18 cellular contexts compared by ENCODE assay signal in the genomic region with DNA sequence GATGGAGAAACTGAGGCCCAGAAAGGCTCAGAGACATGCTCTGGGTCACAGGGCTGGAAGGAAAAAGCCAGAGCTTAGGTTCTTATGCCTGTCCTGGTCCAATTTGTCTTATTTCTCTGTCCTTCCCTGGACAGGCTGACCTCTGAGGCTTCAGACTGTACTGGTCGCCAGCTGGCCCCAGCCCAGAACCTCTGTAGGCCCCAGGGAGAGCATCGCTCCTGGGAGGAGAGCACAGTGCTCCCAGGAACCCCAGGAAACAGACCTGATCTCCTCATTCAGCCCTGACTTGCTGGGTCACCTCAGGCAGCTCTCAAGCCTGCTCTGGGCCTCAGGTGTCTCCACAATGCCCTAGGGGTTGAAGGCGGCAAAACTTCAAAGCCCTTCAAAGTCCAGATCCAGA. TPM values are rescaled to one million over a fixed set of nuclear protein-coding genes. Genes with fewer than 3 reads are reported as not detected.
A peak's percentile ranks its signal among the peaks of the same experiment; 100 is the strongest.
DNase-seq lines count a peak whose midpoint lies in the region; ATAC-seq and TF ChIP-seq lines count a peak whose summit lies in the region.
"Had no signal": no experiment of that assay in that cellular context is flagged by ENCODE, and none has a peak within 500 bp of the region (broad histone marks: within the 10 kb centered on the region; RNA-seq: fewer than 3 reads in every experiment).

No MANE protein-coding gene starts in this region.

- no peak overlapping the region for H3K4me3 Mint-ChIP-seq in Caco-2 (ENCODE audit: unreplicated experiment)
- no peak overlapping the region for H3K4me3 Mint-ChIP-seq in stimulated activated naive CD8-positive, alpha-beta T cell treated with anti-CD3 and anti-CD28 coated beads, Interleukin-15, amount 100 ng/mL, for 72 hours
- H3K4me3 Mint-ChIP-seq: CD4-positive, alpha-beta memory T cell; HFFc6 had no signal

- H3K27me3 ChIP-seq in Caco-2 (replicated peaks; ENCODE audit: control insufficient read depth, insufficient read depth, low read length) (no peaks in the 10 kb centered on the region), neuronal stem cell (ENCODE audit: control insufficient read depth in 3 of 3, insufficient read depth in 3 of 3, low read depth in 1 of 3, low read length in 3 of 3) (peaks cover 0 to 2% (median 0%) of the 10 kb centered on the region in 3 experiments)

- no peak overlapping the region for H2BK12ac ChIP-seq in neuronal stem cell (ENCODE audit: low read length)

- H2BK15ac ChIP-seq in neuronal stem cell (ENCODE audit: low read length): peak overlapping the region; percentile 96

- peak overlapping the region; percentile 61 for H4K91ac ChIP-seq in neuronal stem cell (ENCODE audit: low read depth, low read length, poor library complexity)

- H3K79me1 ChIP-seq in neuronal stem cell (ENCODE audit: low read depth, low read length): no peaks in the 10 kb centered on the region

- peak overlapping the region; percentile 77 for H2BK120ac ChIP-seq in neuronal stem cell (ENCODE audit: low read depth, low read length)

- no peak overlapping the region for H3K4me2 ChIP-seq in neuronal stem cell (ENCODE audit: insufficient read depth, low read length, poor library complexity, severe bottlenecking)

- ATAC-seq in stimulated activated naive CD8-positive, alpha-beta T cell treated with anti-CD3 and anti-CD28 coated beads, Interleukin-15, amount 100 ng/mL, for 72 hours: no peak

- no peak overlapping the region for H3K27ac ChIP-seq in neuronal stem cell (replicated peaks; ENCODE audit: low read length)

- CTCF ChIA-PET in Caco-2 (lab: Charles Lee): interaction anchor here (2.3 kb wide), 1 partner anchor 37 kb away, joined by 18 read pairs; a partner anchor contains a TSS
- CTCF ChIA-PET in GM10248 (lab: Yijun Ruan, JAX): no interaction called here

- H3K36me3 Mint-ChIP-seq in Caco-2 (ENCODE audit: insufficient read depth, unreplicated experiment): no peaks in the 10 kb centered on the region
- H3K36me3 Mint-ChIP-seq: CD4-positive, alpha-beta memory T cell had no signal

- peak overlapping the region; percentile 97 for H3K27ac Mint-ChIP-seq in Caco-2 (ENCODE audit: unreplicated experiment)
- H3K27ac Mint-ChIP-seq in stimulated activated naive CD8-positive, alpha-beta T cell treated with anti-CD3 and anti-CD28 coated beads, Interleukin-15, amount 100 ng/mL, for 72 hours: no peak overlapping the region
- H3K27ac Mint-ChIP-seq: CD4-positive, alpha-beta memory T cell; HFFc6 had no signal

- H3K9ac ChIP-seq in neuronal stem cell (ENCODE audit: low read depth, low read length, poor library complexity): no peak overlapping the region

- peak overlapping the region; percentile 75 for H3K14ac ChIP-seq in neuronal stem cell (ENCODE audit: low read length)

- H2AK5ac ChIP-seq in neuronal stem cell (ENCODE audit: low read depth, low read length): peak overlapping the region; percentile 94

- peaks cover 29% of the 10 kb centered on the region for H3K4me1 Mint-ChIP-seq in Caco-2 (ENCODE audit: low read depth, unreplicated experiment)
- H3K4me1 Mint-ChIP-seq in stimulated activated naive CD8-positive, alpha-beta T cell treated with anti-CD3 and anti-CD28 coated beads, Interleukin-15, amount 100 ng/mL, for 72 hours: peaks cover 10% of the 10 kb centered on the region

- DNase-seq in Caco-2 (no peak), ELF-1 (ENCODE audit: low read depth, low spot score) (peak; percentile 21), neuronal stem cell (ENCODE audit: low spot score) (no peak), GM10248 (ENCODE audit: extremely low spot score) (no peak)
- no peak for DNase-seq in stimulated activated CD4-positive, alpha-beta T cell treated with anti-CD3 and anti-CD28 coated beads, Interleukin-12 subunit alpha, Interleukin-12 subunit beta, amount 100 ng/mL, for 4 hours
- DNase-seq in stimulated activated naive CD8-positive, alpha-beta T cell treated with anti-CD3 and anti-CD28 coated beads, Interleukin-15, amount 100 ng/mL, for 72 hours: no peak
- DNase-seq: C1 segment of cervical spinal cord; CD4-positive, alpha-beta memory T cell; COR-L47; DMS153; DND-41; GDM1; GOT3; HFFc6 had no signal

- no peak overlapping the region for H3K4me3 ChIP-seq in Caco-2 (ENCODE audit: low read depth, low read length)
- no peak overlapping the region for H3K4me3 ChIP-seq in neuronal stem cell (ENCODE audit: low read length in 2 of 2)
- H3K4me3 ChIP-seq: HAP-1 had no signal

- no CpG with 5 or more reads among the region's 3 CpGs for WGBS in neuronal stem cell (ENCODE audit: extremely low coverage in 2 of 2, insufficient read length in 2 of 2, insufficient replicate concordance in 1 of 2), 2 donors

- peak overlapping the region; percentile 22 for H3K18ac ChIP-seq in neuronal stem cell (ENCODE audit: low read length)

- no TSS peak for BruUV-seq in Caco-2 (replicated peaks; lab: Mats Ljungman, UMichigan)

- H3K4ac ChIP-seq in neuronal stem cell (ENCODE audit: low read length): no peak overlapping the region

- H2AFZ ChIP-seq in neuronal stem cell (ENCODE audit: low read length): no peak overlapping the region

- TF ChIP-seq CTCF in Caco-2 (IDR thresholded peaks at IDR 0.05; ENCODE audit: insufficient read depth in 1 of 2, low read depth in 1 of 2, low read length in 1 of 2, severe bottlenecking in 1 of 2, unreplicated experiment in 1 of 2) (no peak), GM10248 (IDR thresholded peaks at IDR 0.05; ENCODE audit: control extremely low read depth, extremely low read depth, low read depth, missing control alignments) (no peak)

- H3K27me3 Mint-ChIP-seq in Caco-2 (ENCODE audit: insufficient read depth, unreplicated experiment): no peaks in the 10 kb centered on the region
- no peaks in the 10 kb centered on the region for H3K27me3 Mint-ChIP-seq in stimulated activated naive CD8-positive, alpha-beta T cell treated with anti-CD3 and anti-CD28 coated beads, Interleukin-15, amount 100 ng/mL, for 72 hours
- H3K27me3 Mint-ChIP-seq: CD4-positive, alpha-beta memory T cell had no signal

- no peaks in the 10 kb centered on the region for H3K36me3 ChIP-seq in Caco-2 (ENCODE audit: control insufficient read depth, insufficient read depth, low read length)
- no peaks in the 10 kb centered on the region for H3K36me3 ChIP-seq in neuronal stem cell (replicated peaks in 1 of 2; ENCODE audit: control insufficient read depth in 2 of 2, insufficient read depth in 2 of 2, low read length in 2 of 2)
- H3K36me3 ChIP-seq: HAP-1 had no signal

- H3K4me1 ChIP-seq in Caco-2 (peaks cover 55% of the 10 kb centered on the region), neuronal stem cell (ENCODE audit: control insufficient read depth in 2 of 2, insufficient read depth in 1 of 2, low read depth in 1 of 2, low read length in 2 of 2) (peaks cover 15 to 17% of the 10 kb centered on the region in 2 donors)
- H3K4me1 ChIP-seq: HAP-1 had no signal

- POLR2A ChIA-PET in Caco-2 (lab: Charles Lee) (interaction anchor here (2.1 kb wide), 1 partner anchor 37 kb away, joined by 18 read pairs; a partner anchor contains a TSS), GM10248 (lab: Yijun Ruan, JAX) (no interaction called here)

- H4K8ac ChIP-seq in neuronal stem cell (ENCODE audit: low read depth, low read length): no peak overlapping the region

- H3K9me3 ChIP-seq in Caco-2 (no peaks in the 10 kb centered on the region), neuronal stem cell (replicated peaks in 1 of 2; ENCODE audit: control insufficient read depth in 2 of 2, insufficient read depth in 1 of 2, low read depth in 1 of 2, low read length in 2 of 2) (no peaks in the 10 kb centered on the region)
- H3K9me3 ChIP-seq: HAP-1 had no signal

- intact Hi-C loops in Caco-2 (cut with micrococcal nuclease; ENCODE audit: unreplicated experiment): no loop called here

- H3K9me3 Mint-ChIP-seq in Caco-2 (ENCODE audit: unreplicated experiment): no peaks in the 10 kb centered on the region
- no peaks in the 10 kb centered on the region for H3K9me3 Mint-ChIP-seq in stimulated activated naive CD8-positive, alpha-beta T cell treated with anti-CD3 and anti-CD28 coated beads, Interleukin-15, amount 100 ng/mL, for 72 hours
- H3K9me3 Mint-ChIP-seq: CD4-positive, alpha-beta memory T cell; HFFc6 had no signal

- no peak overlapping the region for H2BK5ac ChIP-seq in neuronal stem cell (ENCODE audit: low read length)

- peak overlapping the region; percentile 28 for H3K23ac ChIP-seq in neuronal stem cell (ENCODE audit: low read depth, low read length, poor library complexity)

RNA-seq across cellular contexts. Expression of a gene that starts 4.9 kb away (rescaled TPM):
- total RNA-seq in Caco-2 (2022): 1.1 and 1.2 TPM in 2 replicates
- polyA plus RNA-seq in neuronal stem cell (2013, experiment 1 of 2): 0.28 TPM
- 0.21 TPM for polyA plus RNA-seq in neuronal stem cell (2013, experiment 2 of 2)
- total RNA-seq: A172; A673; CD4-positive, alpha-beta memory T cell; HFFc6 had no signal
- polyA plus RNA-seq: BJ; CD4-positive, alpha-beta memory T cell had no signal

RNA-seq across cellular contexts. Expression of a gene that starts 31.4 kb away (rescaled TPM):
- 0.25 TPM in 1 of 2 replicates, not detected in the other for total RNA-seq in Caco-2 (2022)
- 0.25 TPM for polyA plus RNA-seq in neuronal stem cell (2013, experiment 1 of 2)
- 0.33 TPM for polyA plus RNA-seq in neuronal stem cell (2013, experiment 2 of 2)
- total RNA-seq: A172; A673; CD4-positive, alpha-beta memory T cell; HFFc6 had no signal
- polyA plus RNA-seq: BJ; CD4-positive, alpha-beta memory T cell had no signal

RNA-seq across cellular contexts. Expression of a gene that starts 36.1 kb away (rescaled TPM):
- 31.8 and 32.4 TPM in 2 replicates for total RNA-seq in Caco-2 (2022)
- polyA plus RNA-seq in neuronal stem cell (2013, experiment 1 of 2): 31.8 TPM
- 30.8 TPM for polyA plus RNA-seq in neuronal stem cell (2013, experiment 2 of 2)
